ENCODE assay signal across 27 cellular contexts in the genomic region with DNA sequence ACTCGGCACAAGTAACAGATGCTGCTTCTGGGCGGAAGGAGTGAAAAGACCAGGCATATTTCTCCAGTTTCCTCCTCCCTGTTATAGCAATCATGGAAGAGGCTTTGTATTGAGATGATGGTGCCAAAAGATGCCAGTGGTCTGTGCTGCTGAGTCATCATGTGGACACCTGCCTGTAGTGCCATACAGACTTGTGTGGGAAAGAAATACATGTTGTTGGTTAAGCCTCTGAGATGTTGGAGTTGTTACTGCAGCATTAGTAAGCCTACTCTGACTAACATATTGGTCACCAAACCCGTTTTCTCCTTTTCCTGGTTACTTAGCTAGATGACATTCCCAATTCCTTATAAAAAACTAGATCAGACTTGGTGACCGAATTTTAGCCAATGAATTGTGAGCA.
A peak's percentile ranks its signal among the peaks of the same experiment; 100 is the strongest.
DNase-seq lines count a peak whose midpoint lies in the region; ATAC-seq, FAIRE-seq and TF ChIP-seq lines count a peak whose summit lies in the region.
"Had no signal": no experiment of that assay in that cellular context is flagged by ENCODE, and none has a peak within 500 bp of the region (broad histone marks: within the 10 kb centered on the region; RNA-seq: fewer than 3 reads in every experiment).

No MANE protein-coding gene starts in this region.

- CTCF ChIA-PET in PC-9 (lab: Charles Lee), result no interaction called here

- no peaks in the 10 kb centered on the region for H3K4me1 Mint-ChIP-seq in astrocyte (ENCODE audit: low read depth, unreplicated experiment)
- H3K4me1 Mint-ChIP-seq: activated naive CD4-positive, alpha-beta T cell treated with anti-CD3 and anti-CD28 coated beads, Interleukin-2, amount 10 ng/mL, durations not matched to agents 7 days and 5 days had no signal

- H3K27me3 Mint-ChIP-seq in astrocyte (ENCODE audit: low read depth, unreplicated experiment), result no peaks in the 10 kb centered on the region
- H3K27me3 Mint-ChIP-seq: activated naive CD4-positive, alpha-beta T cell treated with anti-CD3 and anti-CD28 coated beads, Interleukin-2, amount 10 ng/mL, durations not matched to agents 7 days and 5 days; CD4-positive, alpha-beta T cell had no signal

- no peak overlapping the region for H3K4me3 ChIP-seq in astrocyte (ENCODE audit: insufficient read depth, low read depth, low read length)
- no peak overlapping the region for H3K4me3 ChIP-seq in pancreas
- H3K4me3 ChIP-seq in PC-9, result no peak overlapping the region
- H3K4me3 ChIP-seq: gastroesophageal sphincter, lung, smooth muscle cell, thyroid gland had no signal

- no peaks in the 10 kb centered on the region for H3F3A ChIP-seq in PC-9 (ENCODE audit: insufficient read depth, low read depth)

- H4K20me1 ChIP-seq in astrocyte (ENCODE audit: insufficient read depth, low read length), result no peaks in the 10 kb centered on the region
- H4K20me1 ChIP-seq in PC-9 (ENCODE audit: insufficient read depth), result no peaks in the 10 kb centered on the region

- no peak overlapping the region for H3K9ac ChIP-seq in astrocyte (ENCODE audit: low read length)

- H3K4me2 ChIP-seq in astrocyte (ENCODE audit: low read length), result no peak overlapping the region
- no peak overlapping the region for H3K4me2 ChIP-seq in PC-9
- H3K4me2 ChIP-seq: smooth muscle cell had no signal

- intact Hi-C loops in pancreas (cut with DNase I) (no loop called here), PC-9 (cut with micrococcal nuclease; ENCODE audit: unreplicated experiment) (no loop called here)

- no TSS peak for BruUV-seq in PC-9 (replicated peaks; lab: Mats Ljungman, UMichigan)

- no peak overlapping the region for H3K27ac ChIP-seq in astrocyte (ENCODE audit: low read depth, low read length)
- no peak overlapping the region for H3K27ac ChIP-seq in foreskin keratinocyte
- no peak overlapping the region for H3K27ac ChIP-seq in pancreas
- H3K27ac ChIP-seq in PC-9, result no peak overlapping the region
- H3K27ac ChIP-seq: gastroesophageal sphincter, thyroid gland had no signal

- no peaks in the 10 kb centered on the region for H3K9me2 ChIP-seq in PC-9 (ENCODE audit: insufficient read depth)

- POLR2A ChIA-PET in PC-9 (lab: Charles Lee; ENCODE audit: unreplicated experiment), result no interaction called here

- H3K79me2 ChIP-seq in astrocyte (ENCODE audit: insufficient read depth, low read length), result no peaks in the 10 kb centered on the region
- no peaks in the 10 kb centered on the region for H3K79me2 ChIP-seq in PC-9 (ENCODE audit: low read depth)

- peak; percentile 100 for ATAC-seq in foreskin keratinocyte
- ATAC-seq in pancreas, result no peak
- ATAC-seq: activated T-cell treated with anti-CD3 and anti-CD28 coated beads, Interleukin-2, amount 50 U/mL, for 72 hours; gastroesophageal sphincter had no signal

- H3K9me3 ChIP-seq in astrocyte (ENCODE audit: insufficient read depth, low read depth, low read length) (no peaks in the 10 kb centered on the region), pancreas (no peaks in the 10 kb centered on the region), PC-9 (ENCODE audit: insufficient read depth, low read depth) (no peaks in the 10 kb centered on the region)
- H3K9me3 ChIP-seq: thyroid gland had no signal

- DNase-seq in Daoy (ENCODE audit: low read depth), result peak; percentile 65
- DNase-seq in HS-27A (ENCODE audit: low read depth), result peak; percentile 19
- peak; percentile 48 for DNase-seq in astrocyte (ENCODE audit: low read depth)
- DNase-seq in foreskin keratinocyte, result peak; percentile 88 to 93
- no peak for DNase-seq in pancreas
- DNase-seq in NCI-H2196 (lab: John Stamatoyannopoulos, UW; ENCODE audit: unreplicated experiment), result no peak
- no peak for DNase-seq in activated CD8-positive, alpha-beta memory T cell treated with anti-CD3 and anti-CD28 coated beads, Interleukin-2, amount 50 U/mL, for 48 hours
- DNase-seq in PC-9, result no peak
- DNase-seq: activated CD4-positive, alpha-beta T cell treated with anti-CD3 and anti-CD28 coated beads for 48 hours; activated naive CD4-positive, alpha-beta T cell treated with anti-CD3 and anti-CD28 coated beads, Interleukin-2, amount 10 ng/mL, durations not matched to agents 7 days and 5 days; activated T-cell treated with anti-CD3 and anti-CD28 coated beads, Interleukin-2, amount 50 U/mL, for 72 hours; CD4-positive, alpha-beta T cell; central memory CD4-positive, alpha-beta T cell; dermis blood vessel endothelial cell; islet precursor cell; MM.1S; NCI-H1417 treated with DMSO at 0.1 percent for 48 hours; NCI-H524 treated with DMSO at 0.1 percent for 48 hours; nucleus accumbens; SHP77; stimulated activated CD4-positive, alpha-beta T cell treated with anti-CD3 and anti-CD28 coated beads, Interleukin-2, amount 100 ng/mL, for 48 hours; stimulated activated naive CD4-positive, alpha-beta T cell; thyroid gland had no signal

- no peaks in the 10 kb centered on the region for H3K36me3 ChIP-seq in astrocyte (ENCODE audit: insufficient read depth, low read length)
- H3K36me3 ChIP-seq in pancreas, result no peaks in the 10 kb centered on the region
- H3K36me3 ChIP-seq in PC-9 (ENCODE audit: low read depth), result no peaks in the 10 kb centered on the region
- H3K36me3 ChIP-seq: gastroesophageal sphincter, thyroid gland had no signal

- WGBS in pancreas, 2 donors, result 62 to 81% methylated on average over 4 of the region's 4 CpGs

- H3K4me3 Mint-ChIP-seq in astrocyte (ENCODE audit: unreplicated experiment), result no peak overlapping the region
- H3K4me3 Mint-ChIP-seq: activated naive CD4-positive, alpha-beta T cell treated with anti-CD3 and anti-CD28 coated beads, Interleukin-2, amount 10 ng/mL, durations not matched to agents 7 days and 5 days; activated T-cell treated with anti-CD3 and anti-CD28 coated beads, Interleukin-2, amount 50 U/mL, for 72 hours; CD4-positive, alpha-beta T cell; T-helper 1 cell treated with Interleukin-12 subunit alpha and Interleukin-12 subunit beta and Interleukin-4 antibody, amounts not matched to agents 30 μg/mL and 1 μg/mL, for 36 hours had no signal

- H3K27me3 ChIP-seq in astrocyte (ENCODE audit: insufficient read depth, low read length) (no peaks in the 10 kb centered on the region), foreskin keratinocyte (no peaks in the 10 kb centered on the region), pancreas (no peaks in the 10 kb centered on the region), PC-9 (ENCODE audit: insufficient read depth, low read depth) (no peaks in the 10 kb centered on the region)
- H3K27me3 ChIP-seq: gastroesophageal sphincter, thyroid gland had no signal

- FAIRE-seq in astrocyte (lab: Jason Lieb, UNC) (peak; percentile 73), pancreas (lab: Jason Lieb, UNC) (no peak)

- H3K9me3 Mint-ChIP-seq in astrocyte (ENCODE audit: unreplicated experiment), result peaks cover 2% of the 10 kb centered on the region

- H2AFZ ChIP-seq in astrocyte (ENCODE audit: low read depth, low read length) (no peak overlapping the region), PC-9 (no peak overlapping the region)

- H3K36me3 Mint-ChIP-seq in astrocyte (ENCODE audit: low read depth, unreplicated experiment), result peaks cover 2% of the 10 kb centered on the region
- H3K36me3 Mint-ChIP-seq: activated naive CD4-positive, alpha-beta T cell treated with anti-CD3 and anti-CD28 coated beads, Interleukin-2, amount 10 ng/mL, durations not matched to agents 7 days and 5 days had no signal

- TF ChIP-seq CTCF in astrocyte (IDR thresholded peaks at IDR 0.05; ENCODE audit: insufficient read depth, low read depth, low read length) (no peak), foreskin keratinocyte (conservative IDR thresholded peaks at IDR 0.05) (no peak), pancreas (IDR thresholded peaks at IDR 0.05) (no peak), PC-9 (conservative IDR thresholded peaks at IDR 0.05) (no peak)

- H3K27ac Mint-ChIP-seq in astrocyte (ENCODE audit: unreplicated experiment), result no peak overlapping the region
- H3K27ac Mint-ChIP-seq: activated naive CD4-positive, alpha-beta T cell treated with anti-CD3 and anti-CD28 coated beads, Interleukin-2, amount 10 ng/mL, durations not matched to agents 7 days and 5 days; activated T-cell treated with anti-CD3 and anti-CD28 coated beads, Interleukin-2, amount 50 U/mL, for 72 hours; CD4-positive, alpha-beta T cell; T-helper 1 cell treated with Interleukin-12 subunit alpha and Interleukin-12 subunit beta and Interleukin-4 antibody, amounts not matched to agents 30 μg/mL and 1 μg/mL, for 36 hours had no signal

- no peaks in the 10 kb centered on the region for H3K4me1 ChIP-seq in astrocyte (ENCODE audit: insufficient read depth, low read length)
- H3K4me1 ChIP-seq in foreskin keratinocyte, result peaks cover 5% of the 10 kb centered on the region
- no peaks in the 10 kb centered on the region for H3K4me1 ChIP-seq in pancreas
- H3K4me1 ChIP-seq in PC-9 (replicated peaks; ENCODE audit: insufficient read depth), result no peaks in the 10 kb centered on the region
- H3K4me1 ChIP-seq: gastroesophageal sphincter, thyroid gland had no signal

Comparison
In these comparisons a context has a peak if more than half of its experiments do, and no peak if none do; other contexts are left out.
1. DNase-seq: peak in Daoy (single experiment), HS-27A (single experiment), astrocyte (single experiment) and foreskin keratinocyte (2 of 2); none in pancreas (0 of 6), NCI-H2196 (single experiment), activated CD8-positive, alpha-beta memory T cell treated with anti-CD3 and anti-CD28 coated beads, Interleukin-2, amount 50 U/mL, for 48 hours (single experiment) and PC-9 (0 of 2).